ENCODE assay signal across 12 cellular contexts in the genomic region with DNA sequence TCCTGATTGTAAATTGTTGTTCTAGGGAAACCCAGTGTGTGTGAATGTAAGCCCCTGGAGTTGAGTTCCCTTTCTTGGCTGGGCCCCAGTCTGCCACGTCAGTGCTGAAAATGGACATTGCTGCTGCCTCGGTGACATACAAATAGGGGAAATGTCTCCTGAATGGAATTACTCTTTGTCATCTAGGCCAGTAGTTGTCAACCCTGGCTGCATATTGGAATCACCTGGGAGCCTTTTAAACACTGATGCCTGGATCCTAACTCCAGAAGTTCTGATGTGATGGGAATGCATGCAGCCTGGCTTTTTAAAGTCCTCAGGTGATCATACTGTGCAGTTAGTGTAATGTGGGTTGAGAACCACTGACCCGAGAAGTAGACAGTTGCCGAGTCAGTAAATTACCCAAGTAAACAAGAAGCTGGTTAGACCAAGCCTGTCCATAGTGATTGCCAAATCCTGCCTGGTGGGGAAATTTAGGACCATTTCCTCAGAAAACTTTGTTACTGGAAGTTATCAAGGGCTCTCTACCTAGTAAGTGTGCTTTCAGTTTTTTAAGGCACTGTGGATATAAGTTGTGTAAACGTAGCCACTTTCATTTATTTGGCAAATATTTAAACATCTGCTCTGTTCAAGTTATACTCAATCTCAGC. TPM values are rescaled to one million over a fixed set of nuclear protein-coding genes. Genes with fewer than 3 reads are reported as not detected.
DNase-seq lines count a peak whose midpoint lies in the region; ATAC-seq and TF ChIP-seq lines count a peak whose summit lies in the region.
"Had no signal": no experiment of that assay in that cellular context is flagged by ENCODE, and none has a peak within 500 bp of the region (broad histone marks: within the 10 kb centered on the region; RNA-seq: fewer than 3 reads in every experiment).

No MANE protein-coding gene starts in this region.

- no peak overlapping the region for H3K4me3 ChIP-seq in left lung

- H3K27me3 ChIP-seq in left lung, result no peaks in the 10 kb centered on the region

- no peak for DNase-seq in activated CD4-positive, alpha-beta memory T cell treated with anti-CD3 and anti-CD28 coated beads for 36 hours
- DNase-seq in activated CD4-positive, alpha-beta memory T cell treated with anti-CD3 and anti-CD28 coated beads, Interleukin-2, amount 10 ng/mL, durations not matched to agents 7 days and 5 days, result no peak
- DNase-seq in astrocyte of the hippocampus (ENCODE audit: low read depth, low spot score) (peak; percentile 93), left lung (no peak), RPMI8226 (no peak)
- DNase-seq: activated CD4-positive, alpha-beta T cell treated with anti-CD3 and anti-CD28 coated beads for 1 hour; activated gamma-delta T cell treated with Interleukin-2 at 50 U/mL for 16 hours; endodermal cell had no signal

- no peak overlapping the region for H3K4me3 Mint-ChIP-seq in activated CD4-positive, alpha-beta memory T cell treated with anti-CD3 and anti-CD28 coated beads for 36 hours
- H3K4me3 Mint-ChIP-seq in activated CD4-positive, alpha-beta memory T cell treated with anti-CD3 and anti-CD28 coated beads, Interleukin-2, amount 10 ng/mL, durations not matched to agents 7 days and 5 days, result no peak overlapping the region
- H3K4me3 Mint-ChIP-seq in stimulated activated naive CD8-positive, alpha-beta T cell treated with anti-CD3 and anti-CD28 coated beads, Interleukin-15, Interleukin-2, amounts not matched to agents 100 ng/mL and 50 ng/mL, for 24 hours, result no peak overlapping the region
- H3K4me3 Mint-ChIP-seq: endodermal cell had no signal

- POLR2A ChIA-PET in activated CD4-positive, alpha-beta memory T cell treated with anti-CD3 and anti-CD28 coated beads for 36 hours (lab: Charles Lee), result interaction anchor here (1.0 to 1.9 kb wide), 10 partner anchors 11 to 114 kb away, joined by 3 to 10 read pairs (median 6); no protein-coding TSS in a partner anchor
- POLR2A ChIA-PET in activated CD4-positive, alpha-beta memory T cell treated with anti-CD3 and anti-CD28 coated beads, Interleukin-2, amount 10 ng/mL, durations not matched to agents 7 days and 5 days (lab: Charles Lee), result interaction anchor here (0.7 kb wide), 1 partner anchor 47 kb away, joined by 3 read pairs; no protein-coding TSS in a partner anchor

- peaks cover 75% of the 10 kb centered on the region for H3K4me1 Mint-ChIP-seq in activated CD4-positive, alpha-beta memory T cell treated with anti-CD3 and anti-CD28 coated beads for 36 hours (ENCODE audit: low read depth)
- H3K4me1 Mint-ChIP-seq in activated CD4-positive, alpha-beta memory T cell treated with anti-CD3 and anti-CD28 coated beads, Interleukin-2, amount 10 ng/mL, durations not matched to agents 7 days and 5 days, result peaks cover 44% of the 10 kb centered on the region
- peaks cover 58% of the 10 kb centered on the region for H3K4me1 Mint-ChIP-seq in stimulated activated naive CD8-positive, alpha-beta T cell treated with anti-CD3 and anti-CD28 coated beads, Interleukin-15, Interleukin-2, amounts not matched to agents 100 ng/mL and 50 ng/mL, for 24 hours (ENCODE audit: low read depth)

- H3K36me3 ChIP-seq in left lung, result peaks cover 0 to 38% of the 10 kb centered on the region in 2 donors

- peaks cover 43 to 79% of the 10 kb centered on the region in 2 donors for H3K4me1 ChIP-seq in left lung

- H3K27me3 Mint-ChIP-seq in activated CD4-positive, alpha-beta memory T cell treated with anti-CD3 and anti-CD28 coated beads for 36 hours, result peaks cover 9% of the 10 kb centered on the region
- H3K27me3 Mint-ChIP-seq in activated CD4-positive, alpha-beta memory T cell treated with anti-CD3 and anti-CD28 coated beads, Interleukin-2, amount 10 ng/mL, durations not matched to agents 7 days and 5 days, result peaks cover 17% of the 10 kb centered on the region
- H3K27me3 Mint-ChIP-seq in stimulated activated naive CD8-positive, alpha-beta T cell treated with anti-CD3 and anti-CD28 coated beads, Interleukin-15, Interleukin-2, amounts not matched to agents 100 ng/mL and 50 ng/mL, for 24 hours, result peaks cover 13% of the 10 kb centered on the region

- CTCF ChIA-PET in activated CD4-positive, alpha-beta memory T cell treated with anti-CD3 and anti-CD28 coated beads for 36 hours (lab: Charles Lee), result interaction anchor here (1.3 to 2.4 kb wide), 3 partner anchors 12 to 126 kb away, joined by 4 to 7 read pairs (median 6); no protein-coding TSS in a partner anchor
- CTCF ChIA-PET in activated CD4-positive, alpha-beta memory T cell treated with anti-CD3 and anti-CD28 coated beads, Interleukin-2, amount 10 ng/mL, durations not matched to agents 7 days and 5 days (lab: Charles Lee), result interaction anchor here (0.8 to 1.1 kb wide), 2 partner anchors 15 to 126 kb away, joined by 3 to 4 read pairs; no protein-coding TSS in a partner anchor

- H3K36me3 Mint-ChIP-seq in activated CD4-positive, alpha-beta memory T cell treated with anti-CD3 and anti-CD28 coated beads for 36 hours, result peaks cover 7% of the 10 kb centered on the region
- H3K36me3 Mint-ChIP-seq in activated CD4-positive, alpha-beta memory T cell treated with anti-CD3 and anti-CD28 coated beads, Interleukin-2, amount 10 ng/mL, durations not matched to agents 7 days and 5 days (ENCODE audit: low read depth), result no peaks in the 10 kb centered on the region
- no peaks in the 10 kb centered on the region for H3K36me3 Mint-ChIP-seq in stimulated activated naive CD8-positive, alpha-beta T cell treated with anti-CD3 and anti-CD28 coated beads, Interleukin-15, Interleukin-2, amounts not matched to agents 100 ng/mL and 50 ng/mL, for 24 hours (ENCODE audit: low read depth)

- TF ChIP-seq CTCF in left lung (IDR thresholded peaks at IDR 0.05), result no peak

- ATAC-seq in left lung (peak; percentile 62), GM19463 (IDR thresholded peaks at IDR 0.05; ENCODE audit: unreplicated experiment) (no peak), HG03196 (IDR thresholded peaks at IDR 0.05; ENCODE audit: unreplicated experiment) (no peak)
- ATAC-seq: Right ventricle myocardium inferior had no signal

- H3K9me3 ChIP-seq in left lung, result no peaks in the 10 kb centered on the region

- peak overlapping the region; percentile 59 for H3K27ac Mint-ChIP-seq in activated CD4-positive, alpha-beta memory T cell treated with anti-CD3 and anti-CD28 coated beads for 36 hours
- H3K27ac Mint-ChIP-seq in activated CD4-positive, alpha-beta memory T cell treated with anti-CD3 and anti-CD28 coated beads, Interleukin-2, amount 10 ng/mL, durations not matched to agents 7 days and 5 days, result no peak overlapping the region
- H3K27ac Mint-ChIP-seq in stimulated activated naive CD8-positive, alpha-beta T cell treated with anti-CD3 and anti-CD28 coated beads, Interleukin-15, Interleukin-2, amounts not matched to agents 100 ng/mL and 50 ng/mL, for 24 hours, result peak overlapping the region; percentile 75
- H3K27ac Mint-ChIP-seq: endodermal cell had no signal

- H3K9me3 Mint-ChIP-seq in activated CD4-positive, alpha-beta memory T cell treated with anti-CD3 and anti-CD28 coated beads for 36 hours, result no peaks in the 10 kb centered on the region
- no peaks in the 10 kb centered on the region for H3K9me3 Mint-ChIP-seq in activated CD4-positive, alpha-beta memory T cell treated with anti-CD3 and anti-CD28 coated beads, Interleukin-2, amount 10 ng/mL, durations not matched to agents 7 days and 5 days
- peaks cover 13% of the 10 kb centered on the region for H3K9me3 Mint-ChIP-seq in stimulated activated naive CD8-positive, alpha-beta T cell treated with anti-CD3 and anti-CD28 coated beads, Interleukin-15, Interleukin-2, amounts not matched to agents 100 ng/mL and 50 ng/mL, for 24 hours
- H3K9me3 Mint-ChIP-seq: endodermal cell had no signal

- intact Hi-C loops in activated CD4-positive, alpha-beta memory T cell treated with anti-CD3 and anti-CD28 coated beads for 36 hours (cut with micrococcal nuclease), result loop anchor here (1.0 to 5.0 kb wide), 9 partner anchors 11 to 252 kb away; no protein-coding TSS in a partner anchor
- intact Hi-C loops in left lung (cut with DNase I), result no loop called here

- peak overlapping the region; percentile 63 to 66 for H3K27ac ChIP-seq in left lung

RNA-seq across cellular contexts. Expression of gene IL1R1, which starts 27.6 kb away (rescaled TPM):
- 10 to 100 TPM; 20.3 to 20.4 TPM for total RNA-seq in activated CD4-positive, alpha-beta memory T cell treated with anti-CD3 and anti-CD28 coated beads for 36 hours
- total RNA-seq in activated CD4-positive, alpha-beta memory T cell treated with anti-CD3 and anti-CD28 coated beads, Interleukin-2, amount 10 ng/mL, durations not matched to agents 7 days and 5 days, result 1 to 10 TPM; 1.3 to 1.5 TPM
- 100 to 1,000 TPM; 142 to 224 TPM for total RNA-seq in left lung

Comparison
In these comparisons a context has a peak if more than half of its experiments do, and no peak if none do; other contexts are left out.
1. RNA of gene IL1R1, which starts 27.6 kb away (total RNA-seq): 142 to 224 TPM in left lung and 20.3 to 20.4 TPM in activated CD4-positive, alpha-beta memory T cell treated with anti-CD3 and anti-CD28 coated beads for 36 hours; 1.3 to 1.5 TPM in activated CD4-positive, alpha-beta memory T cell treated with anti-CD3 and anti-CD28 coated beads, Interleukin-2, amount 10 ng/mL, durations not matched to agents 7 days and 5 days; every median in the first group is over 4 times any median in the second.